In genomic region chr4:153465922-153466636, GRCh38 we compare ENCODE assay signal across 8 cellular contexts. TPM values are rescaled to one million over a fixed set of nuclear protein-coding genes. Genes with fewer than 3 reads are reported as not detected.
DNase-seq lines count a peak whose midpoint lies in the region; ATAC-seq and TF ChIP-seq lines count a peak whose summit lies in the region.

Gene TMEM131L (plus strand): TSS chr4:153466360. CDS start chr4:153466398, 38 bp downstream.

- no peaks in the 10 kb centered on the region for H3K36me3 ChIP-seq in rectal smooth muscle tissue (ENCODE audit: control insufficient read depth, insufficient read depth, low read length)

- CTCF ChIA-PET in HEK293T (lab: Yijun Ruan, JAX) = interaction anchor here (0.8 to 2.5 kb wide), 7 partner anchors 18 to 320 kb away, joined by 3 to 13 read pairs (median 4); no protein-coding TSS in a partner anchor

- H3K4me1 ChIP-seq in right cardiac atrium (ENCODE audit: control insufficient read depth, insufficient read depth, low read length) (peaks cover 4% of the 10 kb centered on the region), rectal smooth muscle tissue (ENCODE audit: control insufficient read depth, insufficient read depth, low read length) (peaks cover 9% of the 10 kb centered on the region)

- WGBS in right cardiac atrium = under 1% methylated on average over 83 of the region's 86 CpGs

- no peaks in the 10 kb centered on the region for H3K9me3 ChIP-seq in right cardiac atrium (ENCODE audit: control insufficient read depth, low read length)

- peak within 1 kb of the TSS; percentile 16 for H3K27ac ChIP-seq in angular gyrus (ENCODE audit: low read depth, low read length)
- H3K27ac ChIP-seq in right cardiac atrium (ENCODE audit: low read length) = peak within 1 kb of the TSS; percentile 62
- H3K27ac ChIP-seq in rectal smooth muscle tissue (ENCODE audit: low read depth, low read length) = peak within 1 kb of the TSS; percentile 78

- TF ChIP-seq CTCF in GM12864 (IDR thresholded peaks at IDR 0.05; ENCODE audit: low read depth, low read length, missing control alignments) = peak; percentile 33

- H3K27me3 ChIP-seq in right cardiac atrium (ENCODE audit: control insufficient read depth, insufficient read depth) (no peaks in the 10 kb centered on the region), rectal smooth muscle tissue (ENCODE audit: control insufficient read depth, insufficient read depth, low read length) (no peaks in the 10 kb centered on the region)

- H3K4me3 ChIP-seq in GM12864 (ENCODE audit: low read depth, low read length) (peak within 1 kb of the TSS; percentile 73), right cardiac atrium (ENCODE audit: low read length) (peak within 1 kb of the TSS; percentile 75), rectal smooth muscle tissue (ENCODE audit: low read length) (peak within 1 kb of the TSS; percentile 92)

- intact Hi-C loops in T-helper 1 cell treated with Interleukin-12 subunit alpha and Interleukin-12 subunit beta and Interleukin-4 antibody, amounts not matched to agents 30 ng/mL and 1 ng/mL, for 36 hours (cut with micrococcal nuclease) = loop anchor here (1.0 to 5.0 kb wide), 9 partner anchors 16 to 929 kb away; partner anchors contain the start of gene FBXW7
- intact Hi-C loops in right cardiac atrium (cut with DNase I) = loop anchor here (10.0 kb wide), 2 partner anchors 109 to 121 kb away; partner anchors contain the start of gene MND1 (in 1 of the 4)

- POLR2A ChIA-PET in HEK293T (lab: Yijun Ruan, JAX) = interaction anchor here (0.6 to 3.4 kb wide), 38 partner anchors 9 to 313 kb away, joined by 3 to 42 read pairs (median 6); partner anchors contain the start of gene MND1

- ATAC-seq in right cardiac atrium = peak; percentile 92 to 93

- H3K9ac ChIP-seq in rectal smooth muscle tissue (ENCODE audit: low read length) = peak within 1 kb of the TSS; percentile 75

- DNase-seq in GM12864 (ENCODE audit: low read depth) (no peak), HEK293T (ENCODE audit: extremely low spot score) (peak; percentile 85), NAMALWA (ENCODE audit: low spot score) (peak; percentile 87), right cardiac atrium (peak; percentile 70 to 91 (median 88)), GOT3 (lab: John Stamatoyannopoulos, UW) (no peak)

TF ChIP-seq in HEK293T, 16 proteins besides CTCF, POLR2A, EP300 and RAD21:
- TF ChIP-seq BHLHE40 (IDR thresholded peaks at IDR 0.05; ENCODE audit: borderline replicate concordance) = no peak
- no peak for TF ChIP-seq SP1 (IDR thresholded peaks at IDR 0.05)
- TF ChIP-seq NFRKB (IDR thresholded peaks at IDR 0.05) = no peak
- TF ChIP-seq L3MBTL2 (conservative IDR thresholded peaks at IDR 0.05) = no peak

RNA-seq across cellular contexts. Expression of gene TMEM131L, which starts in this region (rescaled TPM):
- total RNA-seq in T-helper 1 cell treated with Interleukin-12 subunit alpha and Interleukin-12 subunit beta and Interleukin-4 antibody, amounts not matched to agents 30 ng/mL and 1 ng/mL, for 36 hours = 34.0 and 35.0 TPM in 2 replicates
- total RNA-seq in right cardiac atrium = 10 to 100 TPM in 3 of 4 donors, 1 to 10 TPM in 1; 9.0 to 13.3 (median 11.3) TPM
- polyA plus RNA-seq in right cardiac atrium = 4.6 TPM

Comparison
In these comparisons a context has a peak if more than half of its experiments do, and no peak if none do; other contexts are left out.
1. DNase-seq: peak in HEK293T (single experiment), NAMALWA (single experiment) and right cardiac atrium (3 of 3); none in GM12864 (single experiment) and GOT3 (single experiment).
2. H3K27ac ChIP-seq: peak in every context shown above with its lines; median percentile 78 in rectal smooth muscle tissue; 62 in right cardiac atrium; 16 in angular gyrus.
3. Peak in every context shown above with its lines, with median percentiles within 50 percentile points of each other: H3K4me3 ChIP-seq.